29 cellular contexts compared by ENCODE assay signal in the genomic region with DNA sequence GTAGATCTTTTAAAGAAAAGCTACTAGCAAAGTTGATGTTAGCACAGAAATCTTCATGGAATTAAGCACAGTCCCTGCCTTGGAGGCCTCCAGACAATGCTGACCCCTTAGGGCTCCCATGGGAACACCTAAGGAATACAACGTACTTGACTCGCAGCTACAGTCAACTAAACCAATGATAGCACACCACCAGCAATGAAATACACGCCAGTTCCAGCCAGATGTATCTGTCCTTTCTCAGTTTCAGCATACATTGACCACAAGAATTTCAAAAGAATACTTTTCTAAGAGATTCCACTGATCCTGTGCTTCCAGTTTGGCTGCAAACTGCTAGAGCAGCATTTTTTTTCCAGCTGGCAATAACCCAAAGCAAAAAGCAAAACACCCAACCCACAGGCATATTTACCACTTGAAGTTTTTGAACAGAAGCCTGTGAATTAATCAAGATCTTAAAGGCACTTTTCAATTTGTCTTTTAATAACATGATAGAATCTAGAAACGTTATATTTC. TPM values are rescaled to one million over a fixed set of nuclear protein-coding genes. Genes with fewer than 3 reads are reported as not detected.
"Had no signal": no experiment of that assay in that cellular context is flagged by ENCODE, and none has a peak within 500 bp of the region (broad histone marks: within the 10 kb centered on the region; RNA-seq: fewer than 3 reads in every experiment).

No MANE protein-coding gene starts in this region.

- H3K9me3 ChIP-seq: gastrocnemius medialis, prostate gland had no signal

- H2AFZ ChIP-seq: neural progenitor cell had no signal

- H3K27me3 ChIP-seq: brain microvascular endothelial cell, esophagus muscularis mucosa, gastrocnemius medialis, neural progenitor cell, spleen had no signal

- ATAC-seq: activated CD8-positive, alpha-beta memory T cell treated with anti-CD3 and anti-CD28 coated beads, Interleukin-2, amount 10 ng/mL, durations not matched to agents 7 days and 5 days; activated CD8-positive, alpha-beta T cell treated with anti-CD3 and anti-CD28 coated beads for 36 hours; gastrocnemius medialis; left cardiac atrium had no signal

- H3K36me3 Mint-ChIP-seq: activated CD8-positive, alpha-beta memory T cell treated with anti-CD3 and anti-CD28 coated beads, Interleukin-2, amount 10 ng/mL, durations not matched to agents 7 days and 5 days; naive B cell; neural progenitor cell had no signal

- H3K9ac ChIP-seq: neural progenitor cell had no signal

- FAIRE-seq: colon, TTC549 had no signal

- H3K4me1 Mint-ChIP-seq: activated CD4-positive, alpha-beta T cell treated with anti-CD3 and anti-CD28 coated beads, Interleukin-2, amount 10 ng/mL, durations not matched to agents 7 days and 5 days; activated CD8-positive, alpha-beta memory T cell treated with anti-CD3 and anti-CD28 coated beads, Interleukin-2, amount 10 ng/mL, durations not matched to agents 7 days and 5 days; activated naive CD4-positive, alpha-beta T cell treated with anti-CD3 and anti-CD28 coated beads, Interleukin-2, amount 50 U/mL, for 24 hours; naive B cell; neural progenitor cell had no signal

- DNase-seq: activated CD4-positive, alpha-beta T cell treated with anti-CD3 and anti-CD28 coated beads, Interleukin-2, amount 10 ng/mL, durations not matched to agents 7 days and 5 days; activated CD4-positive, CD25-positive, alpha-beta regulatory T cell treated with anti-CD3 and anti-CD28 coated beads, Interleukin-2, amount 50 U/mL, for 72 hours; activated CD8-positive, alpha-beta memory T cell treated with anti-CD3 and anti-CD28 coated beads, Interleukin-2, amount 10 ng/mL, durations not matched to agents 7 days and 5 days; activated CD8-positive, alpha-beta T cell treated with anti-CD3 and anti-CD28 coated beads for 36 hours; activated gamma-delta T cell treated with Interleukin-2 at 50 U/mL for 16 hours; activated T-cell treated with anti-CD3 and anti-CD28 coated beads for 4 hours; anterior cingulate cortex; brain microvascular endothelial cell; central memory CD4-positive, alpha-beta T cell; effector memory CD4-positive, alpha-beta T cell; gastrocnemius medialis; hypothalamus; left cardiac atrium; mesendoderm; naive B cell; spleen; stimulated activated CD4-positive, alpha-beta T cell treated with anti-CD3 and anti-CD28 coated beads, Interleukin-4, amount 100 ng/mL, for 1 hour; stimulated activated naive CD4-positive, alpha-beta T cell; T-helper 1 cell; WERI-Rb-1 had no signal

- H3K36me3 ChIP-seq: brain microvascular endothelial cell, esophagus muscularis mucosa, gastrocnemius medialis, neural progenitor cell, prostate gland, spleen, WERI-Rb-1 had no signal

- H3K27ac ChIP-seq: brain microvascular endothelial cell, esophagus muscularis mucosa, gastrocnemius medialis, neural progenitor cell, spleen, WERI-Rb-1 had no signal

- H3K27me3 Mint-ChIP-seq: naive B cell had no signal

- H3K4me2 ChIP-seq: neural progenitor cell had no signal

- H3K4me1 ChIP-seq: esophagus muscularis mucosa, gastrocnemius medialis, neural progenitor cell, prostate gland, spleen had no signal

- H3K27ac Mint-ChIP-seq: activated CD4-positive, alpha-beta T cell treated with anti-CD3 and anti-CD28 coated beads, Interleukin-2, amount 10 ng/mL, durations not matched to agents 7 days and 5 days; activated CD8-positive, alpha-beta memory T cell treated with anti-CD3 and anti-CD28 coated beads, Interleukin-2, amount 10 ng/mL, durations not matched to agents 7 days and 5 days; activated CD8-positive, alpha-beta T cell treated with anti-CD3 and anti-CD28 coated beads for 36 hours; activated naive CD4-positive, alpha-beta T cell treated with anti-CD3 and anti-CD28 coated beads, Interleukin-2, amount 50 U/mL, for 24 hours; naive B cell; neural progenitor cell had no signal

- H3K4me3 ChIP-seq: esophagus muscularis mucosa, gastrocnemius medialis, neural progenitor cell, prostate gland, spleen had no signal

- H3K4me3 Mint-ChIP-seq: activated CD4-positive, alpha-beta T cell treated with anti-CD3 and anti-CD28 coated beads, Interleukin-2, amount 10 ng/mL, durations not matched to agents 7 days and 5 days; activated CD8-positive, alpha-beta memory T cell treated with anti-CD3 and anti-CD28 coated beads, Interleukin-2, amount 10 ng/mL, durations not matched to agents 7 days and 5 days; activated CD8-positive, alpha-beta T cell treated with anti-CD3 and anti-CD28 coated beads for 36 hours; activated naive CD4-positive, alpha-beta T cell treated with anti-CD3 and anti-CD28 coated beads, Interleukin-2, amount 50 U/mL, for 24 hours; naive B cell; neural progenitor cell had no signal

RNA-seq across cellular contexts. Expression of a gene that starts 42.8 kb away (rescaled TPM):
- total RNA-seq: activated CD4-positive, alpha-beta T cell treated with anti-CD3 and anti-CD28 coated beads, Interleukin-2, amount 10 ng/mL, durations not matched to agents 7 days and 5 days; activated CD8-positive, alpha-beta memory T cell treated with anti-CD3 and anti-CD28 coated beads, Interleukin-2, amount 10 ng/mL, durations not matched to agents 7 days and 5 days; activated CD8-positive, alpha-beta T cell treated with anti-CD3 and anti-CD28 coated beads for 36 hours; dermis microvascular lymphatic vessel endothelial cell; esophagus muscularis mucosa; gastrocnemius medialis; left cardiac atrium; osteocyte; spleen; urinary bladder had no signal
- polyA plus RNA-seq: spleen, urinary bladder had no signal
